In genomic region chr14:103545219-103545914, GRCh38 we compare ENCODE assay signal across 20 cellular contexts. TPM values are rescaled to one million over a fixed set of nuclear protein-coding genes. Genes with fewer than 3 reads are reported as not detected.
DNase-seq lines count a peak whose midpoint lies in the region; ATAC-seq, FAIRE-seq and TF ChIP-seq lines count a peak whose summit lies in the region.
"Had no signal": no experiment of that assay in that cellular context is flagged by ENCODE, and none has a peak within 500 bp of the region (broad histone marks: within the 10 kb centered on the region; RNA-seq: fewer than 3 reads in every experiment).

No MANE protein-coding gene starts in this region.

- H3K36me3 Mint-ChIP-seq in endodermal cell (ENCODE audit: low read depth) = no peaks in the 10 kb centered on the region
- H3K36me3 Mint-ChIP-seq: natural killer cell had no signal

- TF ChIP-seq CTCF in endodermal cell (conservative IDR thresholded peaks at IDR 0.05) (no peak), lower lobe of right lung (IDR thresholded peaks at IDR 0.05) (no peak)

- no peaks in the 10 kb centered on the region for H3K9me3 ChIP-seq in endodermal cell (ENCODE audit: control insufficient read depth, low read length)
- no peaks in the 10 kb centered on the region for H3K9me3 ChIP-seq in lower lobe of right lung
- no peaks in the 10 kb centered on the region for H3K9me3 ChIP-seq in stomach smooth muscle (ENCODE audit: control insufficient read depth in 2 of 2, low read length in 2 of 2)
- no peaks in the 10 kb centered on the region for H3K9me3 ChIP-seq in small intestine (ENCODE audit: control insufficient read depth, low read depth)
- H3K9me3 ChIP-seq: SJCRH30, thoracic aorta had no signal

- H3K27ac Mint-ChIP-seq in endodermal cell = no peak overlapping the region
- H3K27ac Mint-ChIP-seq: natural killer cell, T-helper 17 cell had no signal

- H3K27ac ChIP-seq in endodermal cell (ENCODE audit: low read depth, low read length) (peak overlapping the region; percentile 38), lower lobe of right lung (peak overlapping the region; percentile 18), stomach smooth muscle (ENCODE audit: low read length) (peak overlapping the region; percentile 75), small intestine (ENCODE audit: low read depth in 1 of 2, low read length in 1 of 2) (no peak overlapping the region)
- H3K27ac ChIP-seq: foreskin keratinocyte, SJCRH30, thoracic aorta had no signal

- H3K9ac ChIP-seq in endodermal cell (ENCODE audit: extremely low read depth, low read length, poor library complexity, severe bottlenecking) (no peak overlapping the region), stomach smooth muscle (ENCODE audit: low read length in 2 of 2) (no peak overlapping the region)

- TF ChIP-seq POLR2A in GM12892 (IDR thresholded peaks at IDR 0.05; ENCODE audit: low read depth, low read length) = no peak

- no peaks in the 10 kb centered on the region for H3K9me3 Mint-ChIP-seq in endodermal cell
- H3K9me3 Mint-ChIP-seq: natural killer cell had no signal

- intact Hi-C loops in lower lobe of right lung (cut with DNase I) = no loop called here

- peak; percentile 29 for DNase-seq in GM12892 (ENCODE audit: insufficient read length)
- no peak for DNase-seq in endodermal cell
- DNase-seq in lower lobe of right lung = peak; percentile 46
- DNase-seq in NCI-H226 = no peak
- DNase-seq in NCI-H1930 (lab: John Stamatoyannopoulos, UW) = no peak
- DNase-seq in small intestine = no peak
- DNase-seq: activated CD4-positive, alpha-beta T cell treated with anti-CD3 and anti-CD28 coated beads, Interleukin-2, amount 50 U/mL, for 4 hours; activated naive CD4-positive, alpha-beta T cell treated with anti-CD3 and anti-CD28 coated beads, Interleukin-2, amount 50 U/mL, for 16 hours; foreskin keratinocyte; natural killer cell; NCI-H1694; NCI-H2227 treated with DMSO at 0.1 percent for 48 hours; PC-3; SJCRH30; T-helper 17 cell; WERI-Rb-1 had no signal

- H3K36me3 ChIP-seq in endodermal cell (ENCODE audit: control insufficient read depth, insufficient read depth, low read length) (no peaks in the 10 kb centered on the region), lower lobe of right lung (no peaks in the 10 kb centered on the region), stomach smooth muscle (ENCODE audit: control insufficient read depth in 2 of 2, insufficient read depth in 2 of 2, low read length in 2 of 2) (no peaks in the 10 kb centered on the region), small intestine (ENCODE audit: control insufficient read depth in 2 of 2, insufficient read depth in 2 of 2, low read length in 2 of 2) (no peaks in the 10 kb centered on the region)
- H3K36me3 ChIP-seq: SJCRH30, thoracic aorta, WERI-Rb-1 had no signal

- H3K4me3 Mint-ChIP-seq in endodermal cell = no peak overlapping the region
- H3K4me3 Mint-ChIP-seq: natural killer cell, T-helper 17 cell had no signal

- FAIRE-seq in GM12892 (lab: Jason Lieb, UNC) (no peak), small intestine (lab: Jason Lieb, UNC) (no peak)
- FAIRE-seq: endothelial cell of umbilical vein had no signal

- 87 to 91% methylated on average over 15 to 29 of the region's 29 CpGs for WGBS in endodermal cell (ENCODE audit: insufficient coverage in 1 of 2, insufficient read length in 1 of 2), 2 experiments
- 90 to 93% (median 92%) methylated on average over 28 to 29 of the region's 29 CpGs for WGBS in small intestine, 3 donors

- peaks cover 11% of the 10 kb centered on the region for H3K4me1 ChIP-seq in endodermal cell (ENCODE audit: control insufficient read depth, insufficient read depth, low read length)
- peaks cover 54% of the 10 kb centered on the region for H3K4me1 ChIP-seq in lower lobe of right lung
- peaks cover 90% of the 10 kb centered on the region for H3K4me1 ChIP-seq in stomach smooth muscle (ENCODE audit: control insufficient read depth, insufficient read depth, low read length)
- H3K4me1 ChIP-seq in small intestine (ENCODE audit: control insufficient read depth in 2 of 2, insufficient read depth in 1 of 2, low read depth in 1 of 2, low read length in 1 of 2) = peaks cover 0 to 3% of the 10 kb centered on the region in 2 donors

- H3K4me1 Mint-ChIP-seq in endodermal cell = no peaks in the 10 kb centered on the region
- H3K4me1 Mint-ChIP-seq: natural killer cell had no signal

- H3K27me3 ChIP-seq in endodermal cell (ENCODE audit: control insufficient read depth, insufficient read depth, low read length, poor library complexity, severe bottlenecking) (no peaks in the 10 kb centered on the region), lower lobe of right lung (ENCODE audit: low read depth) (no peaks in the 10 kb centered on the region), stomach smooth muscle (ENCODE audit: control insufficient read depth in 1 of 2, insufficient read depth in 2 of 2, low read length in 2 of 2) (no peaks in the 10 kb centered on the region), small intestine (ENCODE audit: control insufficient read depth in 2 of 2, insufficient read depth in 2 of 2, low read length in 2 of 2) (no peaks in the 10 kb centered on the region)
- H3K27me3 ChIP-seq: SJCRH30 had no signal

- ATAC-seq in lower lobe of right lung (no peak), esophagus mucosa (no peak)
- ATAC-seq: foreskin keratinocyte, natural killer cell, PC-3, T-helper 17 cell had no signal

- H3K4me3 ChIP-seq in endodermal cell (ENCODE audit: low read length) = no peak overlapping the region
- no peak overlapping the region for H3K4me3 ChIP-seq in lower lobe of right lung
- no peak overlapping the region for H3K4me3 ChIP-seq in stomach smooth muscle (ENCODE audit: low read length in 2 of 2)
- H3K4me3 ChIP-seq in small intestine (ENCODE audit: low read depth in 1 of 2, low read length in 2 of 2) = no peak overlapping the region
- H3K4me3 ChIP-seq: SJCRH30, thoracic aorta had no signal

- no peaks in the 10 kb centered on the region for H3K27me3 Mint-ChIP-seq in endodermal cell (ENCODE audit: insufficient read depth)
- H3K27me3 Mint-ChIP-seq: T-helper 17 cell had no signal

RNA-seq across cellular contexts. Expression of gene TRMT61A, which starts 16.4 kb away (rescaled TPM):
- 2.5 TPM for polyA plus RNA-seq in GM12892 (2012; ENCODE audit: missing spikeins)
- total RNA-seq in endodermal cell = 1 to 10 TPM; 7.4 to 7.9 TPM
- 4.5 TPM for polyA plus RNA-seq in endodermal cell (2013, experiment 1 of 2)
- polyA plus RNA-seq in endodermal cell (2013, experiment 2 of 2) = 4.1 TPM
- 11.0 TPM for total RNA-seq in lower lobe of right lung
- total RNA-seq in esophagus mucosa = 6.1 TPM
- 10 to 100 TPM in 1 of 3 donors, 1 to 10 TPM in 2; 4.9 to 16.5 (median 7.3) TPM for polyA plus RNA-seq in small intestine

RNA-seq across cellular contexts. Expression of gene BAG5, which starts 17.1 kb away (rescaled TPM):
- 12.4 TPM for polyA plus RNA-seq in GM12892 (2012; ENCODE audit: missing spikeins)
- 10 to 100 TPM; 27.6 to 28.1 TPM for total RNA-seq in endodermal cell
- 20.2 TPM for polyA plus RNA-seq in endodermal cell (2013, experiment 1 of 2)
- 20.5 TPM for polyA plus RNA-seq in endodermal cell (2013, experiment 2 of 2)
- 29.8 TPM for total RNA-seq in lower lobe of right lung
- total RNA-seq in esophagus mucosa = 23.6 TPM
- 10 to 100 TPM in 2 of 3 donors, 1 to 10 TPM in 1; 8.5 to 14.2 (median 11.1) TPM for polyA plus RNA-seq in small intestine

RNA-seq across cellular contexts. Expression of gene COA8, which starts 17.4 kb away (rescaled TPM):
- polyA plus RNA-seq in GM12892 (2012; ENCODE audit: missing spikeins) = 30.8 TPM
- 10 to 100 TPM; 30.1 to 39.8 TPM for total RNA-seq in endodermal cell
- polyA plus RNA-seq in endodermal cell (2013, experiment 1 of 2) = 34.9 TPM
- 38.8 TPM for polyA plus RNA-seq in endodermal cell (2013, experiment 2 of 2)
- total RNA-seq in lower lobe of right lung = 33.0 TPM
- 30.3 TPM for total RNA-seq in esophagus mucosa
- polyA plus RNA-seq in small intestine = 10 to 100 TPM; 33.0 to 68.7 (median 56.5) TPM

RNA-seq across cellular contexts. Expression of gene CKB, which starts 22.7 kb away (rescaled TPM):
- polyA plus RNA-seq in GM12892 (2012; ENCODE audit: missing spikeins) = 15.3 TPM
- total RNA-seq in endodermal cell (100 to 1,000 TPM; 602 to 920 TPM), lower lobe of right lung (115 TPM), esophagus mucosa (17.8 TPM)
- 1,216 TPM for polyA plus RNA-seq in endodermal cell (2013, experiment 1 of 2)
- polyA plus RNA-seq in endodermal cell (2013, experiment 2 of 2) = 1,012 TPM
- polyA plus RNA-seq in small intestine = 10 to 100 TPM; 36.7 to 84.6 (median 60.8) TPM

Comparison
In these comparisons a context has a peak if more than half of its experiments do, and no peak if none do; other contexts are left out.
1. DNase-seq: peak in GM12892 (single experiment) and lower lobe of right lung (single experiment); none in endodermal cell (single experiment), NCI-H226 (single experiment), NCI-H1930 (0 of 2) and small intestine (single experiment).
2. H3K27ac ChIP-seq: peak in endodermal cell (single experiment), lower lobe of right lung (single experiment) and stomach smooth muscle (single experiment); none in small intestine (0 of 2).